ENCODE assay signal across 10 cellular contexts in the genomic region with DNA sequence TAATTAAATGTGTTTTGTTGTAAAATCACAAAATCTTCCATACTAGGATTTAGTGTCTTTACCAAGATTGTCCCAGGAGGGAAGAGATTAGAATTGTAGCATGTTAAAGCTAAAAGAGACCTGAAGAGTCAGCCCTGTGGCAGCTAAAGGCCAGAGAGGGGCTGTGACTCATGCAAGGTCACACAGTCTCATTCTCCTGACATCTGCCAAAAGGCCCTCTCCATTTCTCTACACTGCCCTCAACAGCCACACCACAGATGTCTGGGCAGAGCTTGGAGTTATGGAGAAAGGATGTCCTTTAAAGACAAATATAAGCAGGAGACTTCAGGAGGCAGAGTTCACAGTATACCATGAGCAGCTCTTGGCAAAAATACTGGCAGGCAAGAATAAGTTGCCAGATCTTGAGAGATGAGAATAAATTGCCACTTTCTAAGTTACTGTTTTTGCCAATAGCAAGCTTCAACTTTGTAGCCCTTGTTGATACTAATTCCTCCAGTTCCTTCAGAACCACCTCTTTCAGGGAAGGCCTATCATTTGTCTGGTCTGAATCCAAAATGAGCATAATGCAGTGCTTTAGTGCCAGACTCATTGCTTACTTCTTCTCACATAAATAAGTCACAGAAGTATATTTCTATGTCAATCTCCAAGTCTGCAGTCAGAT. TPM values are rescaled to one million over a fixed set of nuclear protein-coding genes. Genes with fewer than 3 reads are reported as not detected.
DNase-seq lines count a peak whose midpoint lies in the region; ATAC-seq and TF ChIP-seq lines count a peak whose summit lies in the region.
"Had no signal": no experiment of that assay in that cellular context is flagged by ENCODE, and none has a peak within 500 bp of the region (broad histone marks: within the 10 kb centered on the region; RNA-seq: fewer than 3 reads in every experiment).

No MANE protein-coding gene starts in this region.

- H3K9ac ChIP-seq in adipocyte (ENCODE audit: low read length) (peak overlapping the region; percentile 71), subcutaneous abdominal adipose tissue (ENCODE audit: low read length in 5 of 5) (no peak overlapping the region)

- H3K27ac ChIP-seq in HL-60 (replicated peaks) (peak overlapping the region; percentile 5; the same call in 1 of the 2 replicates), left ventricle myocardium inferior (replicated peaks) (peak overlapping the region; percentile 57), subcutaneous abdominal adipose tissue (ENCODE audit: low read depth, low read length) (peak overlapping the region; percentile 56)

- H3K4me1 ChIP-seq in adipocyte (ENCODE audit: control insufficient read depth, insufficient read depth, low read length) (peaks cover 42% of the 10 kb centered on the region), left ventricle myocardium inferior (peaks cover 49% of the 10 kb centered on the region), subcutaneous abdominal adipose tissue (ENCODE audit: control insufficient read depth in 5 of 5, insufficient read depth in 5 of 5, low read length in 5 of 5) (peaks cover 0 to 34% (median 0%) of the 10 kb centered on the region in 5 donors)

- no peak for ATAC-seq in HG03139 (IDR thresholded peaks at IDR 0.05; ENCODE audit: unreplicated experiment)
- no peak for ATAC-seq in GM18502 (IDR thresholded peaks at IDR 0.05; ENCODE audit: poor library complexity, unreplicated experiment)
- ATAC-seq: activated CD8-positive, alpha-beta T cell treated with anti-CD3 and anti-CD28 coated beads for 36 hours had no signal

- intact Hi-C loops in left ventricle myocardium inferior (cut with micrococcal nuclease) = no loop called here

- H3K36me3 ChIP-seq in adipocyte (ENCODE audit: control insufficient read depth, insufficient read depth, low read length, severe bottlenecking) (peaks cover 19% of the 10 kb centered on the region), left ventricle myocardium inferior (peaks cover 30% of the 10 kb centered on the region), subcutaneous abdominal adipose tissue (ENCODE audit: control insufficient read depth in 5 of 5, insufficient read depth in 5 of 5, low read length in 5 of 5) (peaks cover 0 to 11% (median 2%) of the 10 kb centered on the region in 5 donors)

- TF ChIP-seq CTCF in HL-60 (IDR thresholded peaks at IDR 0.05; ENCODE audit: insufficient read depth, low read length) = no peak
- TF ChIP-seq CTCF in left ventricle myocardium inferior (IDR thresholded peaks at IDR 0.05; ENCODE audit: borderline replicate concordance) = no peak

- H3K4me3 ChIP-seq in HL-60 (replicated peaks; ENCODE audit: insufficient read depth, low read length) = no peak overlapping the region
- H3K4me3 ChIP-seq in adipocyte (ENCODE audit: low read length) = peak overlapping the region; percentile 8
- no peak overlapping the region for H3K4me3 ChIP-seq in left ventricle myocardium inferior
- H3K4me3 ChIP-seq in subcutaneous abdominal adipose tissue (ENCODE audit: low read depth in 1 of 5, low read length in 5 of 5) = no peak overlapping the region

- DNase-seq in HL-60 (ENCODE audit: low read depth in 1 of 2, low spot score in 1 of 2) (no peak), adipocyte (ENCODE audit: low read depth) (peak; percentile 58), left ventricle myocardium inferior (no peak)
- DNase-seq in stimulated activated naive CD4-positive, alpha-beta T cell treated with Interleukin-2 at 50 U/mL for 16 hours (lab: John Stamatoyannopoulos, UW) = no peak
- DNase-seq: activated CD8-positive, alpha-beta T cell treated with anti-CD3 and anti-CD28 coated beads for 36 hours; central memory CD4-positive, alpha-beta T cell; nucleus accumbens had no signal

- H3K27me3 ChIP-seq in HL-60 (ENCODE audit: insufficient read depth, poor library complexity, severe bottlenecking) (no peaks in the 10 kb centered on the region), adipocyte (replicated peaks; ENCODE audit: control insufficient read depth, insufficient read depth, low read length) (no peaks in the 10 kb centered on the region), left ventricle myocardium inferior (ENCODE audit: low read depth) (no peaks in the 10 kb centered on the region), subcutaneous abdominal adipose tissue (ENCODE audit: control insufficient read depth in 5 of 5, insufficient read depth in 4 of 5, low read length in 5 of 5) (no peaks in the 10 kb centered on the region)

- H3K9me3 ChIP-seq in adipocyte (ENCODE audit: control insufficient read depth, low read length) (no peaks in the 10 kb centered on the region), left ventricle myocardium inferior (replicated peaks) (no peaks in the 10 kb centered on the region), subcutaneous abdominal adipose tissue (ENCODE audit: control insufficient read depth in 5 of 5, low read length in 5 of 5) (no peaks in the 10 kb centered on the region)

RNA-seq across cellular contexts. Expression of gene AKIRIN2, which starts 41.7 kb away (rescaled TPM):
- 42.3 TPM for total RNA-seq in left ventricle myocardium inferior

Comparison
In these comparisons a context has a peak if more than half of its experiments do, and no peak if none do; other contexts are left out.
1. H3K27ac ChIP-seq: peak in every context shown above with its lines; median percentile 57 in left ventricle myocardium inferior; 56 in subcutaneous abdominal adipose tissue; 5 in HL-60.